8 cellular contexts compared by ENCODE assay signal in the genomic region with DNA sequence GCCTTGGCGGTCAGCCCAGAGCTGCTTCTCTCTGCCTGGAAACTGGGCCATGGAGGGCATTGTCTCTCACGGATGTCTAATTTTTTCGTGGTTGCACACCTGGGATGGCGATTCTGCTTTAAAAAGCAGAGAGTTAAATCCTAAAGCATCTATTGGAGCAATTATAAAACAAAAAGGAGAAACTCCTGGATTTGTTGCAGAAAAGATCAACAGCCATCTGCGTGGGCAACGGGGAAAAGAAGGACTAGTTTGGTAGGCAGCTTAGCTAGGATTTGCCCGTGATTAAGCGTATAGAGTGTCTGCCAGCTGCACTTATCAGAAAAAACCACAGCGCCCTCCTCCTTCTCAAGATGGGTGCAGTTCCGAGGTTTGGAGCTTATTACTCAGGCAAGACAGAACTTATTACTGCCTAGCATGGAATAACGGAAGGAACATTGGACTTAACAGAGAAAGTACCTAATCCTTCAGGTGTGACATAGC. TPM values are rescaled to one million over a fixed set of nuclear protein-coding genes. Genes with fewer than 3 reads are reported as not detected.
DNase-seq lines count a peak whose midpoint lies in the region; ATAC-seq lines count a peak whose summit lies in the region.

No MANE protein-coding gene starts in this region.

- peaks cover 0 to 2% of the 10 kb centered on the region in 2 donors for H3K4me1 ChIP-seq in esophagus (ENCODE audit: control insufficient read depth in 2 of 2, insufficient read depth in 2 of 2, low read length in 1 of 2)
- H3K4me1 ChIP-seq in mucosa of stomach (ENCODE audit: control insufficient read depth, insufficient read depth, low read length): no peaks in the 10 kb centered on the region

- peak overlapping the region; percentile 86 to 99 for H3K4me3 ChIP-seq in esophagus (ENCODE audit: low read depth in 1 of 2, low read length in 2 of 2)
- peak overlapping the region; percentile 15 for H3K4me3 ChIP-seq in mucosa of stomach (ENCODE audit: low read length)

- WGBS in esophagus, 2 donors: 0 to 2% methylated on average over 11 of the region's 11 CpGs

- H3K27ac ChIP-seq in esophagus (ENCODE audit: low read depth in 2 of 2, low read length in 1 of 2): peak overlapping the region; percentile 86 to 92

- peaks cover 0 to 3% of the 10 kb centered on the region in 2 donors for H3K9me3 ChIP-seq in esophagus (ENCODE audit: control insufficient read depth in 2 of 2, insufficient read depth in 1 of 2, low read depth in 1 of 2, low read length in 1 of 2)
- H3K9me3 ChIP-seq in mucosa of stomach (ENCODE audit: control insufficient read depth, low read length): no peaks in the 10 kb centered on the region

- H3K9ac ChIP-seq in mucosa of stomach (ENCODE audit: low read length): peak overlapping the region; percentile 87

- ATAC-seq in HG02970 (IDR thresholded peaks at IDR 0.05; ENCODE audit: low FRiP score, unreplicated experiment): peak; percentile 24

- H3K27me3 ChIP-seq in esophagus (ENCODE audit: control insufficient read depth in 1 of 2, insufficient read depth in 2 of 2, low read length in 2 of 2) (no peaks in the 10 kb centered on the region), mucosa of stomach (ENCODE audit: control insufficient read depth, insufficient read depth, low read length) (no peaks in the 10 kb centered on the region)

- H3K36me3 ChIP-seq in esophagus (ENCODE audit: control insufficient read depth in 2 of 2, insufficient read depth in 2 of 2, low read length in 1 of 2): no peaks in the 10 kb centered on the region
- H3K36me3 ChIP-seq in mucosa of stomach (ENCODE audit: control insufficient read depth, insufficient read depth, low read length): no peaks in the 10 kb centered on the region

- DNase-seq in NCI-H1417 (lab: John Stamatoyannopoulos, UW): peak; percentile 59 to 86 (median 80)
- no peak for DNase-seq in NCI-H1417 treated with DMSO at 0.1 percent for 48 hours (lab: John Stamatoyannopoulos, UW)
- peak; percentile 75 for DNase-seq in NCI-H526 treated with DMSO at 0.1 percent for 48 hours (lab: John Stamatoyannopoulos, UW)
- DNase-seq in activated T-cell treated with anti-CD3 and anti-CD28 coated beads, Interleukin-2, amount 50 U/mL, for 1 hour: peak; percentile 43
- DNase-seq in superior temporal gyrus (ENCODE audit: extremely low spot score): peak; percentile 79

RNA-seq across cellular contexts. Expression of gene SLC25A24, which starts 0.5 kb away (rescaled TPM):
- polyA plus RNA-seq in esophagus: 1 to 10 TPM; 3.2 to 9.3 TPM

RNA-seq across cellular contexts. Expression of gene NBPF4, which starts 43.2 kb away (rescaled TPM):
- under 1 TPM in 1 of 2 donors, not detected in 1; 0.02 TPM for polyA plus RNA-seq in esophagus
